In the genomic region with DNA sequence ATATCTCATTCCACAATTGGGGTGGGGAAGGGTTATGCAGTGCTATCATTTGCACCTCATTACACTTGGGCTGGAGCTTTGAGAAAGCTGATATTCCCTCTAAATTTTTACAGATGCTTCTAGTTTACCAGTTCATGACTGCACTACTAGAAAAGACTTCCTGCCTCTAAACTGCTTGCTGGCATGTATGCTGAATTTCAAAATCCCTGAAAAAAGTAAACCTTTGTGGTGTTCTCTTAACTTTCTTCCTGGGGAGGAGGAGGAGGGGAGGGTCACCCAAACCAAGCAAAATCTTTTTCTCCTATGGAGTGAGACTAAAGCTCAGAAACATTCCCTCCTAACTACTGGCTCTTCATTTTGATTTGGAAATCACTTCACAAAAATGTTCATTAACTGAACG, we compare ENCODE assay signal across 16 cellular contexts. TPM values are rescaled to one million over a fixed set of nuclear protein-coding genes. Genes with fewer than 3 reads are reported as not detected.
A peak's percentile ranks its signal among the peaks of the same experiment; 100 is the strongest.
DNase-seq lines count a peak whose midpoint lies in the region; ATAC-seq, FAIRE-seq and TF ChIP-seq lines count a peak whose summit lies in the region.
"Had no signal": no experiment of that assay in that cellular context is flagged by ENCODE, and none has a peak within 500 bp of the region (broad histone marks: within the 10 kb centered on the region; RNA-seq: fewer than 3 reads in every experiment).

No MANE protein-coding gene starts in this region.

- no peak overlapping the region for H3K4me3 ChIP-seq in esophagus squamous epithelium
- H3K4me3 ChIP-seq: upper lobe of left lung had no signal

- peak overlapping the region; percentile 78 for H3K27ac Mint-ChIP-seq in nephron progenitor cell
- H3K27ac Mint-ChIP-seq in activated T-helper 17 cell treated with anti-CD3 and anti-CD28 coated beads, Interleukin-2, amount 50 U/mL, for 72 hours, result no peak overlapping the region
- H3K27ac Mint-ChIP-seq: B cell had no signal

- no peaks in the 10 kb centered on the region for H3K36me3 ChIP-seq in esophagus squamous epithelium
- H3K36me3 ChIP-seq: upper lobe of left lung had no signal

- intact Hi-C loops in esophagus squamous epithelium (cut with DNase I), result no loop called here

- H3K27me3 Mint-ChIP-seq in nephron progenitor cell (ENCODE audit: low read depth, poor library complexity), result peaks cover 7% of the 10 kb centered on the region
- H3K27me3 Mint-ChIP-seq in activated T-helper 17 cell treated with anti-CD3 and anti-CD28 coated beads, Interleukin-2, amount 50 U/mL, for 72 hours, result peaks cover 4% of the 10 kb centered on the region
- H3K27me3 Mint-ChIP-seq: effector memory CD8-positive, alpha-beta T cell had no signal

- no peak for ATAC-seq in activated T-helper 17 cell treated with anti-CD3 and anti-CD28 coated beads, Interleukin-2, amount 50 U/mL, for 72 hours (replicated peaks)
- ATAC-seq: activated T-cell treated with anti-CD3 and anti-CD28 coated beads, Interleukin-2, amount 50 U/mL, for 4 hours; effector memory CD8-positive, alpha-beta T cell had no signal

- H3K36me3 Mint-ChIP-seq in nephron progenitor cell (ENCODE audit: low read depth), result no peaks in the 10 kb centered on the region
- no peaks in the 10 kb centered on the region for H3K36me3 Mint-ChIP-seq in activated T-helper 17 cell treated with anti-CD3 and anti-CD28 coated beads, Interleukin-2, amount 50 U/mL, for 72 hours (ENCODE audit: low read depth)

- TF ChIP-seq POLR2A in esophagus squamous epithelium (IDR thresholded peaks at IDR 0.05) (no peak), H54 (IDR thresholded peaks at IDR 0.05; ENCODE audit: low read depth, low read length) (no peak)

- DNase-seq in AG09319 (ENCODE audit: extremely low read depth, low read depth) (peak; percentile 62), M059J (ENCODE audit: low read depth) (peak; percentile 39), esophagus squamous epithelium (lab: John Stamatoyannopoulos, UW) (no peak), nephron progenitor cell (no peak), H54 (ENCODE audit: insufficient read length, low spot score) (no peak), NCI-H524 (lab: John Stamatoyannopoulos, UW) (no peak)
- DNase-seq in activated CD4-positive, alpha-beta T cell treated with anti-CD3 and anti-CD28 coated beads for 4 hours, result no peak
- DNase-seq: activated T-cell treated with anti-CD3 and anti-CD28 coated beads, Interleukin-2, amount 50 U/mL, for 4 hours; effector memory CD8-positive, alpha-beta T cell; upper lobe of left lung had no signal

- H3K27ac ChIP-seq in esophagus squamous epithelium, result peak overlapping the region; percentile 8 to 74 (median 62)
- H3K27ac ChIP-seq: parathyroid adenoma had no signal

- WGBS in esophagus squamous epithelium, 2 donors, result 18 to 40% methylated on average over 1 of the region's 1 CpG

- FAIRE-seq in H54 (lab: Jason Lieb, UNC), result no peak

- no peaks in the 10 kb centered on the region for H3K9me3 Mint-ChIP-seq in nephron progenitor cell
- H3K9me3 Mint-ChIP-seq in activated T-helper 17 cell treated with anti-CD3 and anti-CD28 coated beads, Interleukin-2, amount 50 U/mL, for 72 hours, result no peaks in the 10 kb centered on the region
- H3K9me3 Mint-ChIP-seq: activated T-cell treated with anti-CD3 and anti-CD28 coated beads, Interleukin-2, amount 50 U/mL, for 4 hours; effector memory CD8-positive, alpha-beta T cell had no signal

- H3K4me1 Mint-ChIP-seq in nephron progenitor cell, result peaks cover 59% of the 10 kb centered on the region
- H3K4me1 Mint-ChIP-seq in activated T-helper 17 cell treated with anti-CD3 and anti-CD28 coated beads, Interleukin-2, amount 50 U/mL, for 72 hours, result no peaks in the 10 kb centered on the region
- H3K4me1 Mint-ChIP-seq: B cell had no signal

- no peaks in the 10 kb centered on the region for H3K27me3 ChIP-seq in esophagus squamous epithelium
- H3K27me3 ChIP-seq: upper lobe of left lung had no signal

- H3K9me3 ChIP-seq in esophagus squamous epithelium, result no peaks in the 10 kb centered on the region
- H3K9me3 ChIP-seq: upper lobe of left lung had no signal

- H3K4me3 Mint-ChIP-seq in nephron progenitor cell, result no peak overlapping the region
- no peak overlapping the region for H3K4me3 Mint-ChIP-seq in activated T-helper 17 cell treated with anti-CD3 and anti-CD28 coated beads, Interleukin-2, amount 50 U/mL, for 72 hours
- H3K4me3 Mint-ChIP-seq: activated T-cell treated with anti-CD3 and anti-CD28 coated beads, Interleukin-2, amount 50 U/mL, for 4 hours; B cell; effector memory CD8-positive, alpha-beta T cell had no signal

- TF ChIP-seq CTCF in AG09319 (IDR thresholded peaks at IDR 0.05; ENCODE audit: low read depth, low read length) (no peak), esophagus squamous epithelium (IDR thresholded peaks at IDR 0.05) (no peak), nephron progenitor cell (IDR thresholded peaks at IDR 0.05) (no peak)

- peaks cover 0 to 71% (median 30%) of the 10 kb centered on the region in 3 donors for H3K4me1 ChIP-seq in esophagus squamous epithelium

RNA-seq across cellular contexts. Expression of gene BNC2, which starts 45.1 kb away (rescaled TPM):
- total RNA-seq in M059J (2014; rRNA removed; shearing (Covaris generic)), result 5.5 and 7.0 TPM in 2 replicates
- 10 to 100 TPM in 2 of 4 donors, 1 to 10 TPM in 2; 3.6 to 41.8 (median 8.5) TPM for total RNA-seq in esophagus squamous epithelium
- total RNA-seq in activated T-helper 17 cell treated with anti-CD3 and anti-CD28 coated beads, Interleukin-2, amount 50 U/mL, for 72 hours, result not detected
- total RNA-seq: B cell; HT-29; OCI-LY7; T-helper 1 cell treated with Interleukin-12 subunit alpha and Interleukin-12 subunit beta and Interleukin-4 antibody, amounts not matched to agents 30 ng/mL and 1 ng/mL, for 36 hours had no signal

Comparison
In these comparisons a context has a peak if more than half of its experiments do, and no peak if none do; other contexts are left out.
1. DNase-seq: peak in AG09319 (single experiment) and M059J (single experiment); none in esophagus squamous epithelium (single experiment), nephron progenitor cell (single experiment), H54 (single experiment), NCI-H524 (0 of 2) and activated CD4-positive, alpha-beta T cell treated with anti-CD3 and anti-CD28 coated beads for 4 hours (0 of 2).